Comparison of ENCODE assay signal across 11 cellular contexts in the genomic region with DNA sequence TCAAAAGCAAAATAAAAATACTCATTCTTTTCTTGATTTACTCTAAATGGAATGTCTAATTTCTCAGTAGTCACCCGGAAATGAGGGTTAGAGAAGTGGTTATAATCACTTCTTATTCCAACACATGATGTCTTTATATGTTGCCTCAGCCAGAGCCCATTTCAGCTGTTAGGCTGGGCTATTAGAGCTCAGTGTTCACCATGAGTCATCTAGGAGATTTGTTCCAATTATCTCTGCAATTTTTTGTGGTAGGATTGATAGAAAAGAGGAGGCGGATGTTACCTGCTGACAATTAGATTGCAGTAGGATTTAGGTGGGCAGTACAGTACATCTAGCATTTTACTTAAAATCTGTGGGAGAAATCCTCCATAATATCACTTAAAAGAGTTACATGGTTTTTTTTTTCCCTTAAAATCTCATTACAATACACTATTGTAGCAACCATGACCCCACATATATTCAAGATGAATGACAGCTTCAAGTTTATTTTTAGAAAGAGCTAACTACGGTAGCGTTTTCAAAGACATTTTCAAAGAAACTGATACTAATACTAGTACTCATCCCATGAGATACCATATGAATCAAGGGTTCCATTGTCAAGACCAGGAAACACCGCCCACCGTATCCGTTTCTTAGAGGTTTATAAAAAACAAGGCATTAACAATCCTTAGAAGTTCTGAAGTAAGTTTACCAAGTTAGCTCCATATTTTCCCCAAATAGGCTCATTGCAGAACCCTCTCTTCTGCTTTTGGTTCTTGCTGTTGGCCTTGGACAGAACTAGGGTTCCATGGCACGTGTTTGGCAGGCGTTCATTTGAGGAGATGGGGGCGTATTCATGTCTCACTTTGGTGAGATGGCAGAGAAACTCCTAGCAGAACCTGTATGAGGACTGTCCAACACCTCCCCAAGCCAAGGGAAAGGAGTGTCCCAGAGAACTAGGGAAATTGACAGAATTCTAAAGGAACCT. TPM values are rescaled to one million over a fixed set of nuclear protein-coding genes. Genes with fewer than 3 reads are reported as not detected.
DNase-seq lines count a peak whose midpoint lies in the region; ATAC-seq and TF ChIP-seq lines count a peak whose summit lies in the region.
"Had no signal": no experiment of that assay in that cellular context is flagged by ENCODE, and none has a peak within 500 bp of the region (broad histone marks: within the 10 kb centered on the region; RNA-seq: fewer than 3 reads in every experiment).

No MANE protein-coding gene starts in this region.

- TF ChIP-seq CTCF in activated CD8-positive, alpha-beta T cell treated with anti-CD3 and anti-CD28 coated beads for 36 hours (IDR thresholded peaks at IDR 0.05) = no peak
- TF ChIP-seq CTCF in hepatocyte (IDR thresholded peaks at IDR 0.05; ENCODE audit: poor library complexity) = no peak

- peak; percentile 71 for ATAC-seq in activated CD8-positive, alpha-beta T cell treated with anti-CD3 and anti-CD28 coated beads for 36 hours
- no peak for ATAC-seq in activated CD8-positive, alpha-beta T cell treated with anti-CD3 and anti-CD28 coated beads, Interleukin-2, amount 10 ng/mL, durations not matched to agents 7 days and 5 days
- peak; percentile 87 to 91 for ATAC-seq in activated T-cell treated with anti-CD3 and anti-CD28 coated beads, Interleukin-2, amount 50 U/mL, for 72 hours (replicated peaks in 1 of 2)
- ATAC-seq in stimulated activated naive B cell treated with anti-CD40 and anti-IgM and Interleukin-4, amounts not matched to agents 10 μg/mL and 1 μg/mL and 100 μg/mL, for 72 hours (replicated peaks) = no peak
- ATAC-seq in HG02763 (IDR thresholded peaks at IDR 0.05; ENCODE audit: unreplicated experiment) = no peak

- peaks cover 9% of the 10 kb centered on the region for H3K27me3 Mint-ChIP-seq in activated CD8-positive, alpha-beta T cell treated with anti-CD3 and anti-CD28 coated beads for 36 hours
- H3K27me3 Mint-ChIP-seq in activated CD8-positive, alpha-beta T cell treated with anti-CD3 and anti-CD28 coated beads, Interleukin-2, amount 10 ng/mL, durations not matched to agents 7 days and 5 days (ENCODE audit: low read depth) = peaks cover 6% of the 10 kb centered on the region
- H3K27me3 Mint-ChIP-seq in activated T-cell treated with anti-CD3 and anti-CD28 coated beads, Interleukin-2, amount 50 U/mL, for 72 hours (ENCODE audit: low read depth) = peaks cover 8% of the 10 kb centered on the region
- H3K27me3 Mint-ChIP-seq in stimulated activated naive B cell treated with anti-CD40 and anti-IgM and Interleukin-4, amounts not matched to agents 10 μg/mL and 1 μg/mL and 100 μg/mL, for 72 hours = peaks cover 29 to 35% of the 10 kb centered on the region in 2 donors

- H3K36me3 Mint-ChIP-seq in activated CD8-positive, alpha-beta T cell treated with anti-CD3 and anti-CD28 coated beads for 36 hours (ENCODE audit: low read depth) = no peaks in the 10 kb centered on the region
- H3K36me3 Mint-ChIP-seq in activated CD8-positive, alpha-beta T cell treated with anti-CD3 and anti-CD28 coated beads, Interleukin-2, amount 10 ng/mL, durations not matched to agents 7 days and 5 days (ENCODE audit: low read depth) = no peaks in the 10 kb centered on the region
- no peaks in the 10 kb centered on the region for H3K36me3 Mint-ChIP-seq in activated T-cell treated with anti-CD3 and anti-CD28 coated beads, Interleukin-2, amount 50 U/mL, for 72 hours (ENCODE audit: insufficient read depth in 2 of 2)
- no peaks in the 10 kb centered on the region for H3K36me3 Mint-ChIP-seq in stimulated activated naive B cell treated with anti-CD40 and anti-IgM and Interleukin-4, amounts not matched to agents 10 μg/mL and 1 μg/mL and 100 μg/mL, for 72 hours

- H3K4me1 ChIP-seq in hepatocyte (ENCODE audit: insufficient read depth) = peaks cover 27% of the 10 kb centered on the region

- no peaks in the 10 kb centered on the region for H3K9me2 ChIP-seq in hepatocyte (replicated peaks; ENCODE audit: insufficient read depth)

- H3K4me2 ChIP-seq in hepatocyte = no peak overlapping the region
- H3K4me2 ChIP-seq: BLaER1 had no signal

- no peaks in the 10 kb centered on the region for H3K36me3 ChIP-seq in hepatocyte (replicated peaks; ENCODE audit: insufficient read depth, low read depth)
- H3K36me3 ChIP-seq: BLaER1 had no signal

- H3K4me3 Mint-ChIP-seq in activated CD8-positive, alpha-beta T cell treated with anti-CD3 and anti-CD28 coated beads for 36 hours = no peak overlapping the region
- no peak overlapping the region for H3K4me3 Mint-ChIP-seq in activated CD8-positive, alpha-beta T cell treated with anti-CD3 and anti-CD28 coated beads, Interleukin-2, amount 10 ng/mL, durations not matched to agents 7 days and 5 days
- H3K4me3 Mint-ChIP-seq in activated T-cell treated with anti-CD3 and anti-CD28 coated beads, Interleukin-2, amount 50 U/mL, for 72 hours = peak overlapping the region; percentile 31 to 82
- H3K4me3 Mint-ChIP-seq in stimulated activated naive B cell treated with anti-CD40 and anti-IgM and Interleukin-4, amounts not matched to agents 10 μg/mL and 1 μg/mL and 100 μg/mL, for 72 hours = no peak overlapping the region
- H3K4me3 Mint-ChIP-seq: HFFc6 had no signal

- 86% methylated on average over 10 of the region's 10 CpGs for WGBS in hepatocyte (ENCODE audit: low lambda C conversion rate, missing lambda C conversion rate)

- peak; percentile 76 for DNase-seq in activated CD8-positive, alpha-beta T cell treated with anti-CD3 and anti-CD28 coated beads for 36 hours
- DNase-seq in activated CD8-positive, alpha-beta T cell treated with anti-CD3 and anti-CD28 coated beads, Interleukin-2, amount 10 ng/mL, durations not matched to agents 7 days and 5 days = no peak
- DNase-seq in activated T-cell treated with anti-CD3 and anti-CD28 coated beads, Interleukin-2, amount 50 U/mL, for 72 hours = peak; percentile 33 to 50
- DNase-seq in hepatocyte (ENCODE audit: low spot score) = no peak
- DNase-seq in stimulated activated CD8-positive, alpha-beta memory T cell treated with anti-CD3 and anti-CD28 coated beads, Interleukin-4, amount 100 ng/mL, for 48 hours = peak; percentile 64
- DNase-seq in stimulated activated naive B cell treated with anti-CD40 and anti-IgM and Interleukin-4, amounts not matched to agents 10 μg/mL and 1 μg/mL and 100 μg/mL, for 72 hours = no peak
- no peak for DNase-seq in hippocampal formation (lab: John Stamatoyannopoulos, UW)
- DNase-seq: activated CD8-positive, alpha-beta memory T cell treated with anti-CD3 and anti-CD28 coated beads, Interleukin-2, amount 50 U/mL, for 48 hours had no signal

- CTCF ChIA-PET in activated CD8-positive, alpha-beta T cell treated with anti-CD3 and anti-CD28 coated beads for 36 hours (lab: Charles Lee) = no interaction called here
- CTCF ChIA-PET in activated CD8-positive, alpha-beta T cell treated with anti-CD3 and anti-CD28 coated beads, Interleukin-2, amount 10 ng/mL, durations not matched to agents 7 days and 5 days (lab: Charles Lee) = interaction anchor here (1.0 to 1.1 kb wide), 2 partner anchors 205 to 481 kb away, joined by 3 read pairs; no protein-coding TSS in a partner anchor

- H3K4me1 Mint-ChIP-seq in activated CD8-positive, alpha-beta T cell treated with anti-CD3 and anti-CD28 coated beads for 36 hours (ENCODE audit: low read depth) = peaks cover 33% of the 10 kb centered on the region
- peaks cover 8% of the 10 kb centered on the region for H3K4me1 Mint-ChIP-seq in activated CD8-positive, alpha-beta T cell treated with anti-CD3 and anti-CD28 coated beads, Interleukin-2, amount 10 ng/mL, durations not matched to agents 7 days and 5 days (ENCODE audit: low read depth)
- H3K4me1 Mint-ChIP-seq in activated T-cell treated with anti-CD3 and anti-CD28 coated beads, Interleukin-2, amount 50 U/mL, for 72 hours (ENCODE audit: low read depth) = peaks cover 27% of the 10 kb centered on the region
- peaks cover 0 to 6% of the 10 kb centered on the region in 2 donors for H3K4me1 Mint-ChIP-seq in stimulated activated naive B cell treated with anti-CD40 and anti-IgM and Interleukin-4, amounts not matched to agents 10 μg/mL and 1 μg/mL and 100 μg/mL, for 72 hours

- intact Hi-C loops in activated CD8-positive, alpha-beta T cell treated with anti-CD3 and anti-CD28 coated beads for 36 hours (cut with micrococcal nuclease) = no loop called here

- POLR2A ChIA-PET in activated CD8-positive, alpha-beta T cell treated with anti-CD3 and anti-CD28 coated beads for 36 hours (lab: Charles Lee) = no interaction called here
- POLR2A ChIA-PET in activated CD8-positive, alpha-beta T cell treated with anti-CD3 and anti-CD28 coated beads, Interleukin-2, amount 10 ng/mL, durations not matched to agents 7 days and 5 days (lab: Charles Lee) = no interaction called here

- no peaks in the 10 kb centered on the region for H3K79me2 ChIP-seq in hepatocyte

- peak overlapping the region; percentile 61 for H3K27ac Mint-ChIP-seq in activated CD8-positive, alpha-beta T cell treated with anti-CD3 and anti-CD28 coated beads for 36 hours
- no peak overlapping the region for H3K27ac Mint-ChIP-seq in activated CD8-positive, alpha-beta T cell treated with anti-CD3 and anti-CD28 coated beads, Interleukin-2, amount 10 ng/mL, durations not matched to agents 7 days and 5 days
- peak overlapping the region; percentile 96 for H3K27ac Mint-ChIP-seq in activated T-cell treated with anti-CD3 and anti-CD28 coated beads, Interleukin-2, amount 50 U/mL, for 72 hours
- no peak overlapping the region for H3K27ac Mint-ChIP-seq in stimulated activated naive B cell treated with anti-CD40 and anti-IgM and Interleukin-4, amounts not matched to agents 10 μg/mL and 1 μg/mL and 100 μg/mL, for 72 hours
- H3K27ac Mint-ChIP-seq: HFFc6 had no signal

- H3K27ac ChIP-seq in hepatocyte = peak overlapping the region; percentile 60
- H3K27ac ChIP-seq: BLaER1 had no signal

- no peak overlapping the region for H2AFZ ChIP-seq in hepatocyte

- H3K4me3 ChIP-seq in hepatocyte = no peak overlapping the region
- H3K4me3 ChIP-seq: BLaER1 had no signal

- no peaks in the 10 kb centered on the region for H3K9me3 Mint-ChIP-seq in activated CD8-positive, alpha-beta T cell treated with anti-CD3 and anti-CD28 coated beads for 36 hours
- H3K9me3 Mint-ChIP-seq in activated CD8-positive, alpha-beta T cell treated with anti-CD3 and anti-CD28 coated beads, Interleukin-2, amount 10 ng/mL, durations not matched to agents 7 days and 5 days (ENCODE audit: insufficient read depth) = no peaks in the 10 kb centered on the region
- no peaks in the 10 kb centered on the region for H3K9me3 Mint-ChIP-seq in activated T-cell treated with anti-CD3 and anti-CD28 coated beads, Interleukin-2, amount 50 U/mL, for 72 hours
- H3K9me3 Mint-ChIP-seq in stimulated activated naive B cell treated with anti-CD40 and anti-IgM and Interleukin-4, amounts not matched to agents 10 μg/mL and 1 μg/mL and 100 μg/mL, for 72 hours = no peaks in the 10 kb centered on the region
- H3K9me3 Mint-ChIP-seq: HFFc6 had no signal

- H4K20me1 ChIP-seq in hepatocyte (ENCODE audit: insufficient read depth, poor library complexity, severe bottlenecking) = no peaks in the 10 kb centered on the region
- H4K20me1 ChIP-seq: BLaER1 had no signal

- H3K9me3 ChIP-seq in hepatocyte (ENCODE audit: low read depth) = no peaks in the 10 kb centered on the region
- H3K9me3 ChIP-seq: BLaER1 had no signal

- H3K27me3 ChIP-seq in hepatocyte = no peaks in the 10 kb centered on the region
- H3K27me3 ChIP-seq: BLaER1 had no signal

RNA-seq across cellular contexts. Expression of gene CPA2, which starts 10.4 kb away (rescaled TPM):
- not detected for total RNA-seq in activated CD8-positive, alpha-beta T cell treated with anti-CD3 and anti-CD28 coated beads for 36 hours
- total RNA-seq in activated CD8-positive, alpha-beta T cell treated with anti-CD3 and anti-CD28 coated beads, Interleukin-2, amount 10 ng/mL, durations not matched to agents 7 days and 5 days = not detected
- not detected for total RNA-seq in activated T-cell treated with anti-CD3 and anti-CD28 coated beads, Interleukin-2, amount 50 U/mL, for 72 hours
- total RNA-seq in hepatocyte = 198 and 298 TPM in 2 replicates
- polyA plus RNA-seq in hepatocyte = 284 and 303 TPM in 2 replicates
- total RNA-seq: HFFc6 had no signal

RNA-seq across cellular contexts. Expression of gene CPA4, which starts 15.9 kb away (rescaled TPM):
- total RNA-seq in activated CD8-positive, alpha-beta T cell treated with anti-CD3 and anti-CD28 coated beads for 36 hours = not detected
- not detected for total RNA-seq in activated CD8-positive, alpha-beta T cell treated with anti-CD3 and anti-CD28 coated beads, Interleukin-2, amount 10 ng/mL, durations not matched to agents 7 days and 5 days
- under 1 TPM in 1 of 2 donors, not detected in 1; 0.32 TPM for total RNA-seq in activated T-cell treated with anti-CD3 and anti-CD28 coated beads, Interleukin-2, amount 50 U/mL, for 72 hours
- 1.1 and 2.1 TPM in 2 replicates for total RNA-seq in hepatocyte
- 1.9 and 3.3 TPM in 2 replicates for polyA plus RNA-seq in hepatocyte

Comparison
In these comparisons a context has a peak if more than half of its experiments do, and no peak if none do; other contexts are left out.
1. ATAC-seq: peak in activated CD8-positive, alpha-beta T cell treated with anti-CD3 and anti-CD28 coated beads for 36 hours (single experiment) and activated T-cell treated with anti-CD3 and anti-CD28 coated beads, Interleukin-2, amount 50 U/mL, for 72 hours (2 of 2); none in activated CD8-positive, alpha-beta T cell treated with anti-CD3 and anti-CD28 coated beads, Interleukin-2, amount 10 ng/mL, durations not matched to agents 7 days and 5 days (single experiment), stimulated activated naive B cell treated with anti-CD40 and anti-IgM and Interleukin-4, amounts not matched to agents 10 μg/mL and 1 μg/mL and 100 μg/mL, for 72 hours (0 of 2) and HG02763 (single experiment).
2. DNase-seq: peak in activated CD8-positive, alpha-beta T cell treated with anti-CD3 and anti-CD28 coated beads for 36 hours (single experiment), activated T-cell treated with anti-CD3 and anti-CD28 coated beads, Interleukin-2, amount 50 U/mL, for 72 hours (2 of 2) and stimulated activated CD8-positive, alpha-beta memory T cell treated with anti-CD3 and anti-CD28 coated beads, Interleukin-4, amount 100 ng/mL, for 48 hours (single experiment); none in activated CD8-positive, alpha-beta T cell treated with anti-CD3 and anti-CD28 coated beads, Interleukin-2, amount 10 ng/mL, durations not matched to agents 7 days and 5 days (single experiment), hepatocyte (single experiment), stimulated activated naive B cell treated with anti-CD40 and anti-IgM and Interleukin-4, amounts not matched to agents 10 μg/mL and 1 μg/mL and 100 μg/mL, for 72 hours (single experiment) and hippocampal formation (0 of 2).
3. H3K27ac Mint-ChIP-seq: peak in activated CD8-positive, alpha-beta T cell treated with anti-CD3 and anti-CD28 coated beads for 36 hours (single experiment) and activated T-cell treated with anti-CD3 and anti-CD28 coated beads, Interleukin-2, amount 50 U/mL, for 72 hours (single experiment); none in activated CD8-positive, alpha-beta T cell treated with anti-CD3 and anti-CD28 coated beads, Interleukin-2, amount 10 ng/mL, durations not matched to agents 7 days and 5 days (single experiment) and stimulated activated naive B cell treated with anti-CD40 and anti-IgM and Interleukin-4, amounts not matched to agents 10 μg/mL and 1 μg/mL and 100 μg/mL, for 72 hours (single experiment).
4. H3K4me3 Mint-ChIP-seq: peak in activated T-cell treated with anti-CD3 and anti-CD28 coated beads, Interleukin-2, amount 50 U/mL, for 72 hours (2 of 2); none in activated CD8-positive, alpha-beta T cell treated with anti-CD3 and anti-CD28 coated beads for 36 hours (single experiment), activated CD8-positive, alpha-beta T cell treated with anti-CD3 and anti-CD28 coated beads, Interleukin-2, amount 10 ng/mL, durations not matched to agents 7 days and 5 days (single experiment) and stimulated activated naive B cell treated with anti-CD40 and anti-IgM and Interleukin-4, amounts not matched to agents 10 μg/mL and 1 μg/mL and 100 μg/mL, for 72 hours (0 of 2).
5. RNA of gene CPA2, which starts 10.4 kb away (total RNA-seq): 198 to 298 TPM in hepatocyte; not detected in activated CD8-positive, alpha-beta T cell treated with anti-CD3 and anti-CD28 coated beads for 36 hours, not detected in activated T-cell treated with anti-CD3 and anti-CD28 coated beads, Interleukin-2, amount 50 U/mL, for 72 hours and not detected in activated CD8-positive, alpha-beta T cell treated with anti-CD3 and anti-CD28 coated beads, Interleukin-2, amount 10 ng/mL, durations not matched to agents 7 days and 5 days; every median in the first group is over 100 times any median in the second.